In genomic region chr13:99979453-99980200, GRCh38 we compare ENCODE assay signal across 8 cellular contexts. TPM values are rescaled to one million over a fixed set of nuclear protein-coding genes. Genes with fewer than 3 reads are reported as not detected.
DNase-seq lines count a peak whose midpoint lies in the region; ATAC-seq and TF ChIP-seq lines count a peak whose summit lies in the region.

No MANE protein-coding gene starts in this region.

- peak overlapping the region; percentile 21 for H3K4me3 Mint-ChIP-seq in T-helper 17 cell

- TF ChIP-seq CTCF in transverse colon (IDR thresholded peaks at IDR 0.05), result no peak

- H3K9ac ChIP-seq in iPS-18a (ENCODE audit: low read length), result peak overlapping the region; percentile 89

- no peak overlapping the region for H3K27ac Mint-ChIP-seq in T-helper 17 cell

- in situ Hi-C loops in transverse colon (cut with MboI; ENCODE audit: low pct_ligation_motif_present in 1 of 4, low pct_unique_long_range_greater_than_20kb in 1 of 4, low sequenced_read_pairs in 3 of 4), result no loop called here

- peaks cover 39% of the 10 kb centered on the region for H3K4me1 ChIP-seq in iPS-18a (ENCODE audit: control insufficient read depth, low read depth, low read length)
- H3K4me1 ChIP-seq in transverse colon, result peaks cover 10 to 54% (median 39%) of the 10 kb centered on the region in 4 donors

- H3K36me3 ChIP-seq in iPS-18a (ENCODE audit: control insufficient read depth, low read depth, low read length) (peaks cover 20% of the 10 kb centered on the region), transverse colon (no peaks in the 10 kb centered on the region)

- intact Hi-C loops in transverse colon (cut with DNase I; ENCODE audit: low total_unique reads), result no loop called here

- 7 to 9% methylated on average over 5 to 51 of the region's 59 CpGs for WGBS in transverse colon (ENCODE audit: low coverage in 1 of 2), 2 donors

- H3K27me3 ChIP-seq in iPS-18a (ENCODE audit: control insufficient read depth, insufficient read depth, low read length), result peaks cover 26% of the 10 kb centered on the region
- H3K27me3 ChIP-seq in transverse colon, result peaks cover 100% of the 10 kb centered on the region

- ATAC-seq in T-helper 17 cell (no peak), HG03354 (IDR thresholded peaks at IDR 0.05; ENCODE audit: poor library complexity, severe bottlenecking, unreplicated experiment) (no peak)

- peaks cover 20% of the 10 kb centered on the region for H3K9me3 ChIP-seq in T-helper 17 cell (ENCODE audit: control insufficient read depth, low read length, poor library complexity, severe bottlenecking)
- H3K9me3 ChIP-seq in iPS-18a (ENCODE audit: control insufficient read depth, low read depth, low read length), result no peaks in the 10 kb centered on the region
- no peaks in the 10 kb centered on the region for H3K9me3 ChIP-seq in transverse colon

- peak; percentile 62 for DNase-seq in activated CD8-positive, alpha-beta memory T cell treated with anti-CD3 and anti-CD28 coated beads for 24 hours
- no peak for DNase-seq in activated CD8-positive, alpha-beta memory T cell treated with anti-CD3 and anti-CD28 coated beads, Interleukin-2, amount 50 U/mL, for 4 hours
- DNase-seq in T-helper 17 cell, result peak in 1 of 3 donors; percentile 12
- no peak for DNase-seq in stimulated activated CD4-positive, alpha-beta T cell treated with anti-CD3 and anti-CD28 coated beads, Interleukin-4, amount 100 ng/mL, for 4 hours
- DNase-seq in transverse colon, result no peak

- H3K4me1 Mint-ChIP-seq in T-helper 17 cell, result peaks cover 5% of the 10 kb centered on the region

- H3K27ac ChIP-seq in iPS-18a (ENCODE audit: low read length) (peak overlapping the region; percentile 42), temporal lobe (ENCODE audit: low read depth, low read length) (peak overlapping the region; percentile 40), transverse colon (no peak overlapping the region)

- TF ChIP-seq EP300 in transverse colon (IDR thresholded peaks at IDR 0.05; ENCODE audit: low read depth), result no peak

- H3K27me3 Mint-ChIP-seq in T-helper 17 cell, result peaks cover 59% of the 10 kb centered on the region

- H3K4me3 ChIP-seq in iPS-18a (ENCODE audit: low read length) (peak overlapping the region; percentile 87), transverse colon (peak overlapping the region in 2 of 4 donors; percentile 40 to 64)

- TF ChIP-seq POLR2A in transverse colon (IDR thresholded peaks at IDR 0.05), result no peak

- peaks cover 4% of the 10 kb centered on the region for H3K36me3 Mint-ChIP-seq in T-helper 17 cell (ENCODE audit: low read depth)

RNA-seq across cellular contexts. Expression of gene ZIC2, which starts 2.0 kb away (rescaled TPM):
- total RNA-seq in T-helper 17 cell, result not detected
- total RNA-seq in temporal lobe, result 4.4 TPM
- total RNA-seq in transverse colon, result not detected

RNA-seq across cellular contexts. Expression of gene ZIC5, which starts 8.1 kb away (rescaled TPM):
- total RNA-seq in T-helper 17 cell, result not detected
- total RNA-seq in temporal lobe, result 2.0 TPM
- not detected for total RNA-seq in transverse colon

Comparison
In these comparisons a context has a peak if more than half of its experiments do, and no peak if none do; other contexts are left out.
1. H3K27ac ChIP-seq: peak in iPS-18a (single experiment) and temporal lobe (single experiment); none in transverse colon (0 of 4).